12 cellular contexts compared by ENCODE assay signal in genomic region chr4:168154546-168155277, GRCh38.
DNase-seq lines count a peak whose midpoint lies in the region; ATAC-seq and TF ChIP-seq lines count a peak whose summit lies in the region.
"Had no signal": no experiment of that assay in that cellular context is flagged by ENCODE, and none has a peak within 500 bp of the region (broad histone marks: within the 10 kb centered on the region; RNA-seq: fewer than 3 reads in every experiment).

No MANE protein-coding gene starts in this region.

- no peaks in the 10 kb centered on the region for H3K36me3 Mint-ChIP-seq in activated CD8-positive, alpha-beta memory T cell treated with anti-CD3 and anti-CD28 coated beads, Interleukin-2, amount 10 ng/mL, durations not matched to agents 7 days and 5 days
- H3K36me3 Mint-ChIP-seq: CD14-positive monocyte, IgD-negative memory B cell had no signal

- peaks cover 5% of the 10 kb centered on the region for H3K4me1 Mint-ChIP-seq in activated CD8-positive, alpha-beta memory T cell treated with anti-CD3 and anti-CD28 coated beads, Interleukin-2, amount 10 ng/mL, durations not matched to agents 7 days and 5 days

- CTCF ChIA-PET in activated CD8-positive, alpha-beta memory T cell treated with anti-CD3 and anti-CD28 coated beads, Interleukin-2, amount 10 ng/mL, durations not matched to agents 7 days and 5 days (lab: Charles Lee): interaction anchor here (0.9 to 2.4 kb wide), 7 partner anchors 10 to 1990 kb away, joined by 3 to 14 read pairs (median 4); no protein-coding TSS in a partner anchor

- H3K9me3 Mint-ChIP-seq in activated CD8-positive, alpha-beta memory T cell treated with anti-CD3 and anti-CD28 coated beads, Interleukin-2, amount 10 ng/mL, durations not matched to agents 7 days and 5 days (ENCODE audit: low read depth): no peaks in the 10 kb centered on the region

- no peak overlapping the region for H3K27ac Mint-ChIP-seq in activated CD8-positive, alpha-beta memory T cell treated with anti-CD3 and anti-CD28 coated beads, Interleukin-2, amount 10 ng/mL, durations not matched to agents 7 days and 5 days
- H3K27ac Mint-ChIP-seq: B cell, CD14-positive monocyte, IgD-negative memory B cell had no signal

- H3K27me3 Mint-ChIP-seq in activated CD8-positive, alpha-beta memory T cell treated with anti-CD3 and anti-CD28 coated beads, Interleukin-2, amount 10 ng/mL, durations not matched to agents 7 days and 5 days: peaks cover 2% of the 10 kb centered on the region

- 0 out of 2 replicates have a peak overlapping the region, but pooled peaks have one; percentile 17 for H3K27ac ChIP-seq in 22Rv1
- H3K27ac ChIP-seq in OCI-LY3 (ENCODE audit: low read length): no peak overlapping the region
- H3K27ac ChIP-seq in substantia nigra (ENCODE audit: low read depth, low read length, poor library complexity, severe bottlenecking): no peak overlapping the region
- H3K27ac ChIP-seq: PC-9 had no signal

- DNase-seq in SKM-1 treated with dmso at 0.1 percent for 144 hours (lab: John Stamatoyannopoulos, UW; ENCODE audit: unreplicated experiment): peak; percentile 14
- DNase-seq in SKM-1 (lab: John Stamatoyannopoulos, UW; ENCODE audit: unreplicated experiment): no peak
- DNase-seq in Kasumi-1 (lab: John Stamatoyannopoulos, UW): peak; percentile 6 to 19
- no peak for DNase-seq in substantia nigra (lab: John Stamatoyannopoulos, UW)
- no peak for DNase-seq in activated CD8-positive, alpha-beta memory T cell treated with anti-CD3 and anti-CD28 coated beads, Interleukin-2, amount 10 ng/mL, durations not matched to agents 7 days and 5 days

- H3K9me3 ChIP-seq in OCI-LY3 (ENCODE audit: insufficient read depth, low read length): peaks cover 6% of the 10 kb centered on the region; the same call in 1 of the 2 replicates

- H3K4me3 ChIP-seq in OCI-LY3 (ENCODE audit: low read length): no peak overlapping the region
- H3K4me3 ChIP-seq: MG63 had no signal

- ATAC-seq in activated CD8-positive, alpha-beta memory T cell treated with anti-CD3 and anti-CD28 coated beads, Interleukin-2, amount 10 ng/mL, durations not matched to agents 7 days and 5 days: no peak

- H3K4me2 ChIP-seq in OCI-LY3 (ENCODE audit: low read length): no peak overlapping the region

- H2AFZ ChIP-seq in OCI-LY3 (ENCODE audit: low read depth, low read length): peak overlapping the region; percentile 10
- H2AFZ ChIP-seq: PC-9 had no signal

- H4K20me1 ChIP-seq in OCI-LY3 (ENCODE audit: insufficient read depth, low read length): no peaks in the 10 kb centered on the region

- H3K4me3 Mint-ChIP-seq in activated CD8-positive, alpha-beta memory T cell treated with anti-CD3 and anti-CD28 coated beads, Interleukin-2, amount 10 ng/mL, durations not matched to agents 7 days and 5 days: no peak overlapping the region
- H3K4me3 Mint-ChIP-seq: B cell, CD14-positive monocyte, IgD-negative memory B cell had no signal

- H3K9ac ChIP-seq in OCI-LY3 (ENCODE audit: low read length): no peak overlapping the region

- TF ChIP-seq CTCF in 22Rv1 (IDR thresholded peaks at IDR 0.05) (no peak), OCI-LY3 (IDR thresholded peaks at IDR 0.05; ENCODE audit: low read depth, low read length) (no peak)

- H3K4me1 ChIP-seq in OCI-LY3 (ENCODE audit: low read length): peaks cover 16% of the 10 kb centered on the region

- H3K27me3 ChIP-seq in OCI-LY3 (ENCODE audit: low read depth, low read length): no peaks in the 10 kb centered on the region
- H3K27me3 ChIP-seq: MG63 had no signal

- no peaks in the 10 kb centered on the region for H3K36me3 ChIP-seq in OCI-LY3 (replicated peaks; ENCODE audit: low read depth, low read length)
- H3K36me3 ChIP-seq: MG63 had no signal

- H3K79me2 ChIP-seq in OCI-LY3 (ENCODE audit: low read length): no peaks in the 10 kb centered on the region

Comparison
In these comparisons a context has a peak if more than half of its experiments do, and no peak if none do; other contexts are left out.
1. DNase-seq: peak in SKM-1 treated with dmso at 0.1 percent for 144 hours (single experiment) and Kasumi-1 (2 of 2); none in SKM-1 (single experiment), substantia nigra (0 of 49) and activated CD8-positive, alpha-beta memory T cell treated with anti-CD3 and anti-CD28 coated beads, Interleukin-2, amount 10 ng/mL, durations not matched to agents 7 days and 5 days (single experiment).